In genomic region chr11:84780689-84781293, GRCh38 we compare ENCODE assay signal across 9 cellular contexts.
DNase-seq lines count a peak whose midpoint lies in the region; ATAC-seq and TF ChIP-seq lines count a peak whose summit lies in the region.
"Had no signal": no experiment of that assay in that cellular context is flagged by ENCODE, and none has a peak within 500 bp of the region (broad histone marks: within the 10 kb centered on the region; RNA-seq: fewer than 3 reads in every experiment).

No MANE protein-coding gene starts in this region.

- CTCF ChIA-PET in WTC11 (lab: Charles Lee): interaction anchor here (0.6 to 1.6 kb wide), 29 partner anchors 10 to 1261 kb away, joined by 3 to 13 read pairs (median 4); no protein-coding TSS in a partner anchor

- DNase-seq in GM12865 (ENCODE audit: low read depth): peak; percentile 5
- peak; percentile 23 for DNase-seq in LoVo (ENCODE audit: low spot score)
- no peak for DNase-seq in WTC11 (ENCODE audit: low spot score)
- no peak for DNase-seq in left lobe of liver (ENCODE audit: low spot score)
- DNase-seq in COLO668 (lab: John Stamatoyannopoulos, UW; ENCODE audit: unreplicated experiment): no peak
- DNase-seq in DMS114 treated with DMSO at 0.1 percent for 48 hours (lab: John Stamatoyannopoulos, UW; ENCODE audit: unreplicated experiment): no peak

- H3K9me3 Mint-ChIP-seq in WTC11: no peaks in the 10 kb centered on the region

- H3K27ac Mint-ChIP-seq in WTC11: no peak overlapping the region

- POLR2A ChIA-PET in WTC11 (lab: Charles Lee): interaction anchor here (0.6 to 0.7 kb wide), 4 partner anchors 15 to 692 kb away, joined by 3 to 6 read pairs (median 4); no protein-coding TSS in a partner anchor

- ATAC-seq in WTC11 (peak; percentile 69), left lobe of liver (peak; percentile 74), HG02981 (IDR thresholded peaks at IDR 0.05; ENCODE audit: unreplicated experiment) (no peak), GM19455 (IDR thresholded peaks at IDR 0.05; ENCODE audit: unreplicated experiment) (no peak)

- H3K4me3 ChIP-seq in GM12865 (ENCODE audit: low read depth, low read length): no peak overlapping the region
- H3K4me3 ChIP-seq: skin epidermis had no signal

- no peaks in the 10 kb centered on the region for H3K4me1 Mint-ChIP-seq in WTC11

- H3K27me3 Mint-ChIP-seq in WTC11 (ENCODE audit: low read depth): no peaks in the 10 kb centered on the region

- H3K4me3 Mint-ChIP-seq in WTC11: no peak overlapping the region

- TF ChIP-seq CTCF in GM12865 (IDR thresholded peaks at IDR 0.05; ENCODE audit: insufficient read depth, low read depth, low read length, missing control alignments): peak; percentile 37
- TF ChIP-seq CTCF in WTC11 (IDR thresholded peaks at IDR 0.05): no peak

- no peaks in the 10 kb centered on the region for H3K36me3 Mint-ChIP-seq in WTC11

TF ChIP-seq in WTC11, 78 proteins besides CTCF, POLR2A, EP300 and RAD21:
- TF ChIP-seq ELF4 (CRISPR knock-in tag; IDR thresholded peaks at IDR 0.05; ENCODE audit: low read depth) (no peak), ESRRA (CRISPR knock-in tag; IDR thresholded peaks at IDR 0.05; ENCODE audit: borderline replicate concordance) (no peak), SP1 (CRISPR knock-in tag; conservative IDR thresholded peaks at IDR 0.05) (no peak), E2F5 (CRISPR knock-in tag; IDR thresholded peaks at IDR 0.05) (no peak), FOXJ3 (CRISPR knock-in tag; IDR thresholded peaks at IDR 0.05; ENCODE audit: borderline replicate concordance) (no peak)

Comparison
In these comparisons a context has a peak if more than half of its experiments do, and no peak if none do; other contexts are left out.
1. DNase-seq: peak in GM12865 (single experiment) and LoVo (single experiment); none in WTC11 (single experiment), left lobe of liver (single experiment), COLO668 (single experiment) and DMS114 treated with DMSO at 0.1 percent for 48 hours (single experiment).
2. ATAC-seq: peak in WTC11 (single experiment) and left lobe of liver (single experiment); none in HG02981 (single experiment) and GM19455 (single experiment).